17 cellular contexts compared by ENCODE assay signal in the genomic region with DNA sequence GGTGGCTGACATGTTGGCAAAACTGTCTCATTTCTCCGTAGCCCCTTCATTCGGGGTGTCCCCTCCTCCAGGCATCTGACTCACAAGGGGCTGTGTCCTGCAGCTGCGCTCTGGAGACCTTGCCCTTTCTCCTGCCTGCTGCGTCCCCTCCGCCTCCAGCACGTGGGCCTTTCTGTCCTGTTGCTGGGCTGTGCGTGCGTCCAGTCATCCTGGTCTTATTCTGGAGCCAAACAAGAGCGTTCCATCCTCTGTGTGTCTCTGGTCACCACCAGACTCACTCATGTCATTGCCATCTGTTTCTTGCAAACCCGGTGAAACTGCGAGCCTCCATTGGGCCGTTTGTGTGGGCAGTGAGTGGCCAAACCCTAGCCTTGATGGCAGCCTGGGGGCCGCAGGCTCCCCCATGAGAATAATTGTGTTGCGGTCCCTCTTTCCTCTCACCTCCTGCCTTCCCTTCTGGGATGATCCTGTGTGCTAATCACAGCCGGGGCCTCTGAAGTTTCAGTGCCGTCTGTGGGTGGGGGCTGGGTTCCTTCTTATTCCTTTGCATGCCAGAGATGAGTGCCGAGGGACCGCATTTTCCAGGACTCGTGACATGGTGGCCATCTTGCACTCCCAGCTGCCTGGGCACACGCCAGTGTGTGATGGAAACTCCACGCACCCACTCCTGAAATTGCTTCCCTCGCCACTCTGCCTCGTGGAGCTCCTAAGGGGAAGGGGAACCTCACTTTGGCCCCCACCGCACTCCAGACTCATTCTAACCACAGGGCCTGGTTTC.
"Had no signal": no experiment of that assay in that cellular context is flagged by ENCODE, and none has a peak within 500 bp of the region (broad histone marks: within the 10 kb centered on the region; RNA-seq: fewer than 3 reads in every experiment).

No MANE protein-coding gene starts in this region.

- H3K9me3 Mint-ChIP-seq: activated CD4-positive, alpha-beta memory T cell treated with anti-CD3 and anti-CD28 coated beads, Interleukin-2, amount 10 ng/mL, durations not matched to agents 7 days and 5 days; activated naive CD8-positive, alpha-beta T cell treated with anti-CD3 and anti-CD28 coated beads for 36 hours; activated T-cell treated with anti-CD3 and anti-CD28 coated beads, Interleukin-2, amount 50 U/mL, for 72 hours; memory B cell; natural killer cell; stimulated activated naive CD8-positive, alpha-beta T cell treated with anti-CD3 and anti-CD28 coated beads, Interleukin-15, Interleukin-2, amounts not matched to agents 100 ng/mL and 50 ng/mL, for 24 hours had no signal

- H3K27ac Mint-ChIP-seq: activated CD4-positive, alpha-beta memory T cell treated with anti-CD3 and anti-CD28 coated beads, Interleukin-2, amount 10 ng/mL, durations not matched to agents 7 days and 5 days; activated naive CD8-positive, alpha-beta T cell treated with anti-CD3 and anti-CD28 coated beads for 36 hours; activated T-cell treated with anti-CD3 and anti-CD28 coated beads, Interleukin-2, amount 50 U/mL, for 72 hours; memory B cell; natural killer cell; stimulated activated naive CD8-positive, alpha-beta T cell treated with anti-CD3 and anti-CD28 coated beads, Interleukin-15, Interleukin-2, amounts not matched to agents 100 ng/mL and 50 ng/mL, for 24 hours had no signal

- H3K4me1 Mint-ChIP-seq: activated CD4-positive, alpha-beta memory T cell treated with anti-CD3 and anti-CD28 coated beads, Interleukin-2, amount 10 ng/mL, durations not matched to agents 7 days and 5 days; activated naive CD8-positive, alpha-beta T cell treated with anti-CD3 and anti-CD28 coated beads for 36 hours; memory B cell had no signal

- H3K27me3 ChIP-seq: esophagus muscularis mucosa, heart left ventricle, testis had no signal

- DNase-seq: activated CD4-positive, alpha-beta memory T cell treated with anti-CD3 and anti-CD28 coated beads, Interleukin-2, amount 10 ng/mL, durations not matched to agents 7 days and 5 days; activated gamma-delta T cell treated with Interleukin-2 at 50 U/mL for 16 hours; activated naive CD8-positive, alpha-beta T cell treated with anti-CD3 and anti-CD28 coated beads for 36 hours; activated T-cell treated with anti-CD3 and anti-CD28 coated beads, Interleukin-2, amount 50 U/mL, for 72 hours; anterior cingulate cortex; dorsolateral prefrontal cortex; natural killer cell; psoas muscle; stimulated activated CD4-positive, alpha-beta T cell treated with anti-CD3 and anti-CD28 coated beads, Interleukin-12 subunit alpha, Interleukin-12 subunit beta, amount 100 ng/mL, for 4 hours; testis had no signal

- FAIRE-seq: endometrium had no signal

- H3K4me3 ChIP-seq: dorsolateral prefrontal cortex, esophagus muscularis mucosa, heart left ventricle, left lung, psoas muscle, testis had no signal

- H3K36me3 Mint-ChIP-seq: activated naive CD8-positive, alpha-beta T cell treated with anti-CD3 and anti-CD28 coated beads for 36 hours; memory B cell; natural killer cell had no signal

- ATAC-seq: activated T-cell treated with anti-CD3 and anti-CD28 coated beads, Interleukin-2, amount 50 U/mL, for 72 hours; heart left ventricle; left lung; natural killer cell; psoas muscle; sciatic nerve had no signal

- H3K4me3 Mint-ChIP-seq: activated CD4-positive, alpha-beta memory T cell treated with anti-CD3 and anti-CD28 coated beads, Interleukin-2, amount 10 ng/mL, durations not matched to agents 7 days and 5 days; activated naive CD8-positive, alpha-beta T cell treated with anti-CD3 and anti-CD28 coated beads for 36 hours; activated T-cell treated with anti-CD3 and anti-CD28 coated beads, Interleukin-2, amount 50 U/mL, for 72 hours; memory B cell; natural killer cell; stimulated activated naive CD8-positive, alpha-beta T cell treated with anti-CD3 and anti-CD28 coated beads, Interleukin-15, Interleukin-2, amounts not matched to agents 100 ng/mL and 50 ng/mL, for 24 hours had no signal

- H3K36me3 ChIP-seq: esophagus muscularis mucosa, heart left ventricle, left lung had no signal

- H3K27ac ChIP-seq: esophagus muscularis mucosa, heart left ventricle, left lung, psoas muscle, testis had no signal

- H3K4me1 ChIP-seq: left lung, psoas muscle, testis had no signal

- H3K9me3 ChIP-seq: esophagus muscularis mucosa, heart left ventricle, left lung, psoas muscle, testis had no signal
